8 cellular contexts compared by ENCODE assay signal in the genomic region with DNA sequence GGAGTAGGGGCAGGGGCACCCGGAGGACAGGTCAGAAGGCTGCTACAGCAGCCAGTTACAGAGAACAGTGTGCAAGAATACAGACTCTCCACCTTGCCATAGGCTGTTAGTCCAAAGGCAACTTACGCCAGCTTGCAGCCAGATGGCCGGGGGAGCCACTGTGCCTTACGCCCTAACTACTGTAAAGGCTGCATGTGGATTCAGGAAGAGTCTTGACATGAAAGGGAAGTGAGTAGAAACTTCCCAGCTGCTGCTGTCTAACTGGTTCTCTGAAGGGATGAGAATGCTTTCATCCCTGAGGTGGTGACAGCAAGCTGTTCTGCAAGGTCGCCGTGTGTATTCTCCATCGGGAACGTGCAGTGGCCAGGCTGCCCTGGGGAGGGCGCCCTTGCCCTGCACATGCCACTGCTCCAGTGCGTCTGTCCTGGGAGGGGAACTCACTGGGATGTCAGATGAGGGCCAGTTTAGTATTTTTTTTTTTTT. TPM values are rescaled to one million over a fixed set of nuclear protein-coding genes. Genes with fewer than 3 reads are reported as not detected.
DNase-seq lines count a peak whose midpoint lies in the region; ATAC-seq and TF ChIP-seq lines count a peak whose summit lies in the region.

No MANE protein-coding gene starts in this region.

- H3K9me3 Mint-ChIP-seq in stimulated activated naive B cell treated with anti-CD40 and anti-IgM and Interleukin-4, amounts not matched to agents 10 μg/mL and 1 μg/mL and 100 μg/mL, for 72 hours = no peaks in the 10 kb centered on the region

- peak; percentile 85 for TF ChIP-seq CTCF in LNCaP clone FGC (IDR thresholded peaks at IDR 0.05; ENCODE audit: control insufficient read depth, extremely low read depth, insufficient read depth)
- TF ChIP-seq CTCF in ascending aorta (IDR thresholded peaks at IDR 0.05) = peak; percentile 57 to 87 (median 71)

- peak overlapping the region; percentile 3 to 56 for H3K27ac ChIP-seq in ascending aorta

- H3K4me1 ChIP-seq in ascending aorta = peaks cover 6 to 17% of the 10 kb centered on the region in 2 donors

- peak; percentile 48 to 77 for ATAC-seq in stimulated activated naive B cell treated with anti-CD40 and anti-IgM and Interleukin-4, amounts not matched to agents 10 μg/mL and 1 μg/mL and 100 μg/mL, for 72 hours (replicated peaks)
- ATAC-seq in GM18909 (IDR thresholded peaks at IDR 0.05; ENCODE audit: poor library complexity, unreplicated experiment) (no peak), GM21576 (IDR thresholded peaks at IDR 0.05; ENCODE audit: unreplicated experiment) (no peak), HG02884 (IDR thresholded peaks at IDR 0.05; ENCODE audit: unreplicated experiment) (no peak)

- H3K27me3 ChIP-seq in ascending aorta = no peaks in the 10 kb centered on the region

- peaks cover 30 to 44% of the 10 kb centered on the region in 2 donors for H3K36me3 Mint-ChIP-seq in stimulated activated naive B cell treated with anti-CD40 and anti-IgM and Interleukin-4, amounts not matched to agents 10 μg/mL and 1 μg/mL and 100 μg/mL, for 72 hours

- H3K4me3 Mint-ChIP-seq in stimulated activated naive B cell treated with anti-CD40 and anti-IgM and Interleukin-4, amounts not matched to agents 10 μg/mL and 1 μg/mL and 100 μg/mL, for 72 hours = no peak overlapping the region

- intact Hi-C loops in ascending aorta (cut with DNase I) = loop anchor here (2.0 to 10.0 kb wide), 3 partner anchors 72 to 210 kb away; partner anchors contain the start of gene RPP40

- no peak overlapping the region for H3K27ac Mint-ChIP-seq in stimulated activated naive B cell treated with anti-CD40 and anti-IgM and Interleukin-4, amounts not matched to agents 10 μg/mL and 1 μg/mL and 100 μg/mL, for 72 hours

- no peak overlapping the region for H3K4me3 ChIP-seq in LNCaP clone FGC (ENCODE audit: low read depth, low read length)
- peak overlapping the region in 1 of 2 donors; percentile 36 for H3K4me3 ChIP-seq in ascending aorta

- no peaks in the 10 kb centered on the region for H3K36me3 ChIP-seq in ascending aorta

- H3K4me1 Mint-ChIP-seq in stimulated activated naive B cell treated with anti-CD40 and anti-IgM and Interleukin-4, amounts not matched to agents 10 μg/mL and 1 μg/mL and 100 μg/mL, for 72 hours = peaks cover 2 to 10% of the 10 kb centered on the region in 2 donors

- no peaks in the 10 kb centered on the region for H3K9me3 ChIP-seq in ascending aorta

- DNase-seq in EL (peak; percentile 22), LNCaP clone FGC (ENCODE audit: low read depth) (no peak), ascending aorta (ENCODE audit: low spot score in 2 of 2) (peak in 1 of 2 donors; percentile 71), iPS-NIHi7 (ENCODE audit: extremely low spot score) (peak; percentile 78)
- peak; percentile 4 for DNase-seq in stimulated activated naive B cell treated with anti-CD40 and anti-IgM and Interleukin-4, amounts not matched to agents 10 μg/mL and 1 μg/mL and 100 μg/mL, for 72 hours

- no peaks in the 10 kb centered on the region for H3K27me3 Mint-ChIP-seq in stimulated activated naive B cell treated with anti-CD40 and anti-IgM and Interleukin-4, amounts not matched to agents 10 μg/mL and 1 μg/mL and 100 μg/mL, for 72 hours

RNA-seq across cellular contexts. Expression of gene LYRM4, which starts 46.1 kb away (rescaled TPM):
- 10.5 TPM for total RNA-seq in ascending aorta

RNA-seq across cellular contexts. Expression of gene FARS2, which starts 46.7 kb away (rescaled TPM):
- total RNA-seq in ascending aorta = 17.6 TPM

Comparison
In these comparisons a context has a peak if more than half of its experiments do, and no peak if none do; other contexts are left out.
1. ATAC-seq: peak in stimulated activated naive B cell treated with anti-CD40 and anti-IgM and Interleukin-4, amounts not matched to agents 10 μg/mL and 1 μg/mL and 100 μg/mL, for 72 hours (2 of 2); none in GM18909 (single experiment), GM21576 (single experiment) and HG02884 (single experiment).